8 cellular contexts compared by ENCODE assay signal in the genomic region with DNA sequence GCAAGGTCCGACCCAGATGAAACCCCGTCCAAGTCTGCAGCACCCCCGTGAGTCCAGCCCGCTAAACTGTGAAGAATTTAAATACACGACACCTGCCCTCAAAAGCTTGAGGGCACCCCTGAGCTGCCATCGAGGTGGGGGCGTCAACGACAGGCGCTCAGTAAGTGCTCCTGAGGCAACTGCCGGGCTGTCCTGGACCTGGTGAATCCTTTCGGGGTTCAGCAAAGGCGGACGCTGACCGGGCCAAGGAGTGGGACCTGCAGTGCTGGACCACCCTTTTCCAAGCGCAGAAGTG. TPM values are rescaled to one million over a fixed set of nuclear protein-coding genes. Genes with fewer than 3 reads are reported as not detected.
A peak's percentile ranks its signal among the peaks of the same experiment; 100 is the strongest.
DNase-seq lines count a peak whose midpoint lies in the region; ATAC-seq and TF ChIP-seq lines count a peak whose summit lies in the region.

No MANE protein-coding gene starts in this region.

- no peak for TF ChIP-seq EP300 in transverse colon (IDR thresholded peaks at IDR 0.05; ENCODE audit: low read depth)

- H3K4me3 ChIP-seq in astrocyte of the cerebellum (ENCODE audit: low read depth, low read length) (peak overlapping the region; percentile 84), lower leg skin (ENCODE audit: low read depth, poor library complexity, severe bottlenecking) (peak overlapping the region; percentile 82), transverse colon (peak overlapping the region; percentile 61 to 93 (median 75))

- DNase-seq in EH (ENCODE audit: low read depth) (peak; percentile 21), astrocyte of the cerebellum (ENCODE audit: low read depth) (no peak), lower leg skin (ENCODE audit: low spot score in 2 of 2) (no peak), transverse colon (no peak), iPS-NIHi7 (ENCODE audit: extremely low spot score) (no peak), H4 (ENCODE audit: low spot score) (no peak)

- intact Hi-C loops in lower leg skin (cut with DNase I; ENCODE audit: low total_unique reads) (no loop called here), transverse colon (cut with DNase I; ENCODE audit: low total_unique reads) (no loop called here)

- in situ Hi-C loops in astrocyte of the cerebellum (cut with HindIII; ENCODE audit: low sequenced_read_pairs) = no loop called here
- in situ Hi-C loops in transverse colon (cut with MboI; ENCODE audit: low pct_ligation_motif_present in 1 of 4, low pct_unique_long_range_greater_than_20kb in 1 of 4, low sequenced_read_pairs in 3 of 4) = no loop called here

- peaks cover 11% of the 10 kb centered on the region for H3K27me3 ChIP-seq in transverse colon

- TF ChIP-seq CTCF in astrocyte of the cerebellum (IDR thresholded peaks at IDR 0.05; ENCODE audit: low read depth, low read length, missing control alignments) (no peak), lower leg skin (IDR thresholded peaks at IDR 0.05) (no peak), transverse colon (IDR thresholded peaks at IDR 0.05) (no peak)

- H3K4me1 ChIP-seq in transverse colon = peaks cover 0 to 24% (median 15%) of the 10 kb centered on the region in 4 donors

- no peaks in the 10 kb centered on the region for H3K36me3 ChIP-seq in transverse colon

- WGBS in lower leg skin, 2 donors = 0 to 1% methylated on average over 6 to 15 of the region's 15 CpGs
- WGBS in transverse colon (ENCODE audit: low coverage in 1 of 2), 2 donors = 1% methylated on average over 15 of the region's 15 CpGs; no CpG with 5 or more reads in 1 of the 2 donors

- H3K27ac ChIP-seq in transverse colon = peak overlapping the region; percentile 93 to 96 (median 94)

- TF ChIP-seq POLR2A in lower leg skin (IDR thresholded peaks at IDR 0.05) = no peak
- no peak for TF ChIP-seq POLR2A in transverse colon (IDR thresholded peaks at IDR 0.05)

- ATAC-seq in HG03432 (IDR thresholded peaks at IDR 0.05; ENCODE audit: unreplicated experiment) = peak; percentile 10
- no peak for ATAC-seq in GM21528 (IDR thresholded peaks at IDR 0.05; ENCODE audit: low FRiP score, unreplicated experiment)

- H3K9me3 ChIP-seq in transverse colon = no peaks in the 10 kb centered on the region

RNA-seq across cellular contexts. Expression of a gene that starts 0.5 kb away (rescaled TPM):
- total RNA-seq in lower leg skin (10 to 100 TPM; 13.7 to 26.8 (median 21.3) TPM), transverse colon (10 to 100 TPM; 14.9 to 26.9 (median 19.9) TPM)
- 33.6 and 40.7 TPM in 2 replicates for total RNA-seq in H4 (2014; rRNA removed; shearing (Covaris generic))
